ENCODE assay signal across 8 cellular contexts in genomic region chr9:91775011-91775707, GRCh38.
DNase-seq lines count a peak whose midpoint lies in the region; ATAC-seq and TF ChIP-seq lines count a peak whose summit lies in the region.

No MANE protein-coding gene starts in this region.

- H3K27me3 ChIP-seq in BE2C (no peaks in the 10 kb centered on the region), lung (ENCODE audit: control insufficient read depth, insufficient read depth) (no peaks in the 10 kb centered on the region)

- H3K27ac ChIP-seq in coronary artery (no peak overlapping the region), lung (ENCODE audit: low read depth in 1 of 2, low read length in 1 of 2) (no peak overlapping the region)

- TF ChIP-seq CTCF in BE2C (IDR thresholded peaks at IDR 0.05; ENCODE audit: low read depth, low read length) (peak; percentile 95), coronary artery (IDR thresholded peaks at IDR 0.05) (peak; percentile 67), lung (IDR thresholded peaks at IDR 0.05; ENCODE audit: control extremely low read depth, extremely low read depth) (peak; percentile 43)

- DNase-seq in BE2C: peak; percentile 81
- DNase-seq in NCI-H2171 (lab: John Stamatoyannopoulos, UW): peak; percentile 64
- peak; percentile 55 to 62 for DNase-seq in activated CD4-positive, alpha-beta T cell treated with anti-CD3 and anti-CD28 coated beads for 4 hours
- no peak for DNase-seq in coronary artery (ENCODE audit: low spot score)
- peak; percentile 59 for DNase-seq in lung (ENCODE audit: low spot score)
- peak; percentile 28 to 33 for DNase-seq in stimulated activated CD8-positive, alpha-beta memory T cell treated with anti-CD3 and anti-CD28 coated beads, Interleukin-2, amount 100 ng/mL, for 1 hour (ENCODE audit: low read depth in 2 of 2)

- H3K4me1 ChIP-seq in BE2C (peaks cover 15% of the 10 kb centered on the region), lung (ENCODE audit: control insufficient read depth in 2 of 2, insufficient read depth in 2 of 2, low read length in 2 of 2) (no peaks in the 10 kb centered on the region)

- no peaks in the 10 kb centered on the region for H3K9me3 ChIP-seq in BE2C
- no peaks in the 10 kb centered on the region for H3K9me3 ChIP-seq in lung (ENCODE audit: control insufficient read depth in 2 of 2, insufficient read depth in 1 of 2, low read length in 1 of 2)

- H3K4me3 ChIP-seq in BE2C (ENCODE audit: low read depth, low read length): no peak overlapping the region
- H3K4me3 ChIP-seq in coronary artery: no peak overlapping the region
- H3K4me3 ChIP-seq in lung: no peak overlapping the region

- whole genome bisulfite sequencing in lung, 2 donors: 66 to 68% methylated on average over 9 of the region's 9 CpGs

- peaks cover 7% of the 10 kb centered on the region; the same call in 1 of the 2 replicates for H3K36me3 ChIP-seq in BE2C
- H3K36me3 ChIP-seq in lung (ENCODE audit: control insufficient read depth in 2 of 2, insufficient read depth in 2 of 2, low read length in 2 of 2): no peaks in the 10 kb centered on the region

- ATAC-seq in GM19438 (IDR thresholded peaks at IDR 0.05; ENCODE audit: low read depth, unreplicated experiment): peak; percentile 83
- ATAC-seq in lung (ENCODE audit: insufficient read depth, low FRiP score): peak; percentile 50
- no peak for ATAC-seq in HG03571 (IDR thresholded peaks at IDR 0.05; ENCODE audit: unreplicated experiment)

Comparison
In these comparisons a context has a peak if more than half of its experiments do, and no peak if none do; other contexts are left out.
1. CTCF ChIP-seq: peak in every context shown above with its lines; median percentile 95 in BE2C; 67 in coronary artery; 43 in lung.